Comparison of ENCODE assay signal across 15 cellular contexts in the genomic region with DNA sequence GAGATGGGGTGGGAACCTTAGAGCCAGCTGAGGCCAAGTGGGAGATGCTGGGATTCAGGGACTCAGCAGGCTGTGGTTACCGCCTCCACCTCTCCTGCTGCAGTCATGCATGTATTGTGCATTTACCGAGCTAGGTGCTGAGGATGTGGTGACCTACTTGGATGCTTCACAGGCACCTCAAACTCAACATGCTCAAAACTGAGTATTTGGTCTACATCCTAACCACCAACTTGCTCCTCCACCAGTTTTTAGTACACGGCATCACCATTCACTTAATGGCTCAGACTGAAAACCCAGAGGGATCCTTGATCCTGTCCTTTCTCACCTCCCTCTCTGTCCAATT. TPM values are rescaled to one million over a fixed set of nuclear protein-coding genes. Genes with fewer than 3 reads are reported as not detected.
"Had no signal": no experiment of that assay in that cellular context is flagged by ENCODE, and none has a peak within 500 bp of the region (broad histone marks: within the 10 kb centered on the region; RNA-seq: fewer than 3 reads in every experiment).

No MANE protein-coding gene starts in this region.

- ATAC-seq: activated CD4-positive, CD25-positive, alpha-beta regulatory T cell treated with anti-CD3 and anti-CD28 coated beads, Interleukin-2, amount 50 U/mL, for 24 hours; activated T-helper 17 cell treated with anti-CD3 and anti-CD28 coated beads, Interleukin-2, amount 50 U/mL, for 72 hours; gastrocnemius medialis; heart right ventricle; left ventricle myocardium superior had no signal

- H3K9me3 Mint-ChIP-seq: activated CD4-positive, alpha-beta T cell treated with anti-CD3 and anti-CD28 coated beads, Interleukin-2, amount 10 ng/mL, durations not matched to agents 7 days and 5 days; activated T-helper 17 cell treated with anti-CD3 and anti-CD28 coated beads, Interleukin-2, amount 50 U/mL, for 72 hours had no signal

- H2AFZ ChIP-seq: parathyroid adenoma had no signal

- H3K27ac ChIP-seq: brain microvascular endothelial cell, gastrocnemius medialis, heart right ventricle, neutrophil, parathyroid adenoma had no signal

- H3K9ac ChIP-seq: parathyroid adenoma had no signal

- H3K79me2 ChIP-seq: parathyroid adenoma had no signal

- H3K36me3 ChIP-seq: gastrocnemius medialis had no signal

- H3K4me3 ChIP-seq: gastrocnemius medialis, heart right ventricle had no signal

- H3K9me3 ChIP-seq: gastrocnemius medialis, heart right ventricle, neutrophil had no signal

- H3K4me1 Mint-ChIP-seq: activated CD4-positive, alpha-beta T cell treated with anti-CD3 and anti-CD28 coated beads, Interleukin-2, amount 10 ng/mL, durations not matched to agents 7 days and 5 days had no signal

- H3K4me3 Mint-ChIP-seq: activated CD4-positive, alpha-beta T cell treated with anti-CD3 and anti-CD28 coated beads, Interleukin-2, amount 10 ng/mL, durations not matched to agents 7 days and 5 days; activated T-helper 17 cell treated with anti-CD3 and anti-CD28 coated beads, Interleukin-2, amount 50 U/mL, for 72 hours had no signal

- DNase-seq: activated CD4-positive, alpha-beta T cell treated with anti-CD3 and anti-CD28 coated beads, Interleukin-2, amount 10 ng/mL, durations not matched to agents 7 days and 5 days; activated CD8-positive, alpha-beta memory T cell treated with anti-CD3 and anti-CD28 coated beads for 24 hours; activated CD8-positive, alpha-beta memory T cell treated with anti-CD3 and anti-CD28 coated beads, Interleukin-2, amount 50 U/mL, for 48 hours; activated naive CD4-positive, alpha-beta T cell; brain microvascular endothelial cell; cortex of kidney; gastrocnemius medialis; heart right ventricle; left ventricle myocardium superior; stimulated activated naive CD4-positive, alpha-beta T cell; T1000 had no signal

- H3K27ac Mint-ChIP-seq: activated CD4-positive, alpha-beta T cell treated with anti-CD3 and anti-CD28 coated beads, Interleukin-2, amount 10 ng/mL, durations not matched to agents 7 days and 5 days; activated T-helper 17 cell treated with anti-CD3 and anti-CD28 coated beads, Interleukin-2, amount 50 U/mL, for 72 hours had no signal

- H3K27me3 ChIP-seq: gastrocnemius medialis had no signal

RNA-seq across cellular contexts. Expression of a gene that starts 5.6 kb away (rescaled TPM):
- total RNA-seq: activated CD4-positive, alpha-beta T cell treated with anti-CD3 and anti-CD28 coated beads, Interleukin-2, amount 10 ng/mL, durations not matched to agents 7 days and 5 days; gastrocnemius medialis; left ventricle myocardium superior had no signal
